1 cellular context compared by ENCODE assay signal in the genomic region with DNA sequence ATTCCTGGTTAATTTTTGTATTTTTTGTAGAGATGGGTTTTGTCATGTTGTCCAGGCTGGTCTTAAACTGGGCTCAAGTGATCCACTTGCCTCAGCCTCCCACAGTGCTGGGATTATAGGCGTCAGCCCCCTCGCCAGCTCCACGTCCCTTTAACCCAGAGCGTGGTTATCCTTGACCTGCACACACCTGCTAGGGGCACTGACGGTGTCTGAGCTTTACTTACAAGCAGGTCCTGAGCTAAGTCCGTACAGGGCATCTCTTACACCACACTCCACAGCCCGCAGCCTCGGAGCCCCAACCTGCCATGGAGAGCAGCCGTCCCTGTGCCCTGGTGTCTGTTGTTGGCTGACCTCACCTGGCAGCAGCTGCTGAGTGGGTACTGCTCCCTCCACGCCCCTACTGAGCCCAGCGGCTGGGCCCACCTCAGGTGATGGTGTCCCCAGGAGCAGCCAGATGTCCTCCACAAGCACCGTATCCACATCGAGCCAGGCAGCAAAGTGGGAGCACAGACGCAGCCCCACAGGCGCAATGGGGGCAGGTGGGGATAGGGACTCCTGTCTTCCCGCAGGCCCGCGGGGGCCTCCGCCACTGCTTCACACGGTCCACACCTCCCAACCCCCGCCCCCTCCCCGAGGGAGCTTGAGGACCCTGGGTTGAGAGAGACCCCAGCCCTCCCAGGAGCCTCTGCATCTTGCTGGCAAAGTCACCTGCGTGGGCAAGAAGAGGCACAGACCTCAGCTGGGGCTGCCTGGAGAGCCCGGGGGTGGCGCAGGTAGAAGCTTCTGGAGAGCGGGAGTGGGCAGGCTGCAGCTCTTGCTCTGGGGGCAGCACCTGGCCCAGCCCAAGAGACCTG.
TF ChIP-seq lines count a peak whose summit lies in the region.

No MANE protein-coding gene starts in this region.

TF ChIP-seq in H1, 55 proteins besides CTCF, POLR2A, EP300 and RAD21:
- TF ChIP-seq SIN3A (conservative IDR thresholded peaks at IDR 0.05 in 1 of 2, IDR thresholded peaks at IDR 0.05 in 1 of 2; ENCODE audit: low read depth in 1 of 2, low read length in 2 of 2), result no peak
- no peak for TF ChIP-seq ASH2L (IDR thresholded peaks at IDR 0.05; ENCODE audit: low read length)
- TF ChIP-seq SP4 (IDR thresholded peaks at IDR 0.05; ENCODE audit: low read length), result no peak
- no peak for TF ChIP-seq GTF2F1 (IDR thresholded peaks at IDR 0.05; ENCODE audit: borderline replicate concordance, low read depth, low read length)
- TF ChIP-seq SUZ12 (IDR thresholded peaks at IDR 0.05; ENCODE audit: low read length), result no peak
- no peak for TF ChIP-seq NRF1 (IDR thresholded peaks at IDR 0.05; ENCODE audit: low read depth, low read length)
